Comparison of ENCODE assay signal across 22 cellular contexts in the genomic region with DNA sequence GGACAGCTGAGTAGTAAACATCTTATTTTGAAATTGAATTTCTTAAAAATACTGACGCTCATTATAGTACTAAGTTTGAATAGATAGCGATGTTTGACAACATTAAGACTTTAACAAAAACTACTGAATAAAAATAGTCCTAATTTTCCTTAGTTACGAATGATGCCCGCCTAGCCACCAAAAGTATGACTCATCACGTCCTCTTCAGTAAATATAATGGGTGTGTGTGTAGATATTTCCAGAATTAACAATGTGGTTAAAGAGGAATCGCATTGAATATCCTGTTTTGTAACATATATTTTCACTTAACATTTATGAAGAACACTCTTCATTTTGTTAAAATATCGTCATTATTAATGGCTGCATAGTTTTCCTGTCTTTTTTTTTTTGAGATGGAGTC.
"Had no signal": no experiment of that assay in that cellular context is flagged by ENCODE, and none has a peak within 500 bp of the region (broad histone marks: within the 10 kb centered on the region; RNA-seq: fewer than 3 reads in every experiment).

No MANE protein-coding gene starts in this region.

- H3K9me3 ChIP-seq: gastrocnemius medialis, mucosa of descending colon, neutrophil, spleen, upper lobe of left lung had no signal

- H3K36me3 ChIP-seq: gastrocnemius medialis, heart right ventricle, neutrophil, spleen, upper lobe of left lung had no signal

- H3K4me3 Mint-ChIP-seq: dendritic cell treated with granulocyte-macrophage colony-stimulating factor and Interleukin-4, amounts not matched to agents 40 ng/mL and 50 ng/mL, for 4 days; endodermal cell; naive thymus-derived CD8-positive, alpha-beta T cell; stimulated activated memory B cell treated with anti-CD40 and anti-IgM and Interleukin-4, amounts not matched to agents 10 μg/mL and 1 μg/mL and 100 μg/mL, for 72 hours; stimulated activated naive CD8-positive, alpha-beta T cell treated with anti-CD3 and anti-CD28 coated beads, Interleukin-15, Interleukin-2, amounts not matched to agents 100 ng/mL and 50 ng/mL, for 24 hours had no signal

- H3K27me3 ChIP-seq: gastrocnemius medialis, heart right ventricle, neutrophil, spleen, tibial artery, upper lobe of left lung had no signal

- H3K27me3 Mint-ChIP-seq: dendritic cell treated with granulocyte-macrophage colony-stimulating factor and Interleukin-4, amounts not matched to agents 40 ng/mL and 50 ng/mL, for 4 days; stimulated activated memory B cell treated with anti-CD40 and anti-IgM and Interleukin-4, amounts not matched to agents 10 μg/mL and 1 μg/mL and 100 μg/mL, for 72 hours had no signal

- H3K4me1 ChIP-seq: gastrocnemius medialis, heart right ventricle, tibial artery, upper lobe of left lung had no signal

- H3K4me1 Mint-ChIP-seq: stimulated activated memory B cell treated with anti-CD40 and anti-IgM and Interleukin-4, amounts not matched to agents 10 μg/mL and 1 μg/mL and 100 μg/mL, for 72 hours had no signal

- FAIRE-seq: colon had no signal

- H3K9me3 Mint-ChIP-seq: dendritic cell treated with granulocyte-macrophage colony-stimulating factor and Interleukin-4, amounts not matched to agents 40 ng/mL and 50 ng/mL, for 4 days; naive thymus-derived CD8-positive, alpha-beta T cell; stimulated activated memory B cell treated with anti-CD40 and anti-IgM and Interleukin-4, amounts not matched to agents 10 μg/mL and 1 μg/mL and 100 μg/mL, for 72 hours; stimulated activated naive CD8-positive, alpha-beta T cell treated with anti-CD3 and anti-CD28 coated beads, Interleukin-15, Interleukin-2, amounts not matched to agents 100 ng/mL and 50 ng/mL, for 24 hours had no signal

- DNase-seq: effector CD4-positive, alpha-beta T cell; endodermal cell; gastrocnemius medialis; heart right ventricle; hypothalamus; kidney glomerular epithelial cell; mammary epithelial cell; mucosa of descending colon; naive thymus-derived CD8-positive, alpha-beta T cell; posterior cingulate gyrus; spleen; stimulated activated CD4-positive, alpha-beta T cell treated with anti-CD3 and anti-CD28 coated beads, Interleukin-15, amount 100 ng/mL, for 24 hours; stimulated activated CD4-positive, alpha-beta T cell treated with anti-CD3 and anti-CD28 coated beads, Interleukin-1b, Interleukin-23, amount 100 ng/mL, for 48 hours; stimulated activated CD4-positive, alpha-beta T cell treated with anti-CD3 and anti-CD28 coated beads, Interleukin-4, amount 100 ng/mL, for 24 hours; tibial artery; upper lobe of left lung had no signal

- H3K27ac Mint-ChIP-seq: dendritic cell treated with granulocyte-macrophage colony-stimulating factor and Interleukin-4, amounts not matched to agents 40 ng/mL and 50 ng/mL, for 4 days; endodermal cell; naive thymus-derived CD8-positive, alpha-beta T cell; stimulated activated memory B cell treated with anti-CD40 and anti-IgM and Interleukin-4, amounts not matched to agents 10 μg/mL and 1 μg/mL and 100 μg/mL, for 72 hours; stimulated activated naive CD8-positive, alpha-beta T cell treated with anti-CD3 and anti-CD28 coated beads, Interleukin-15, Interleukin-2, amounts not matched to agents 100 ng/mL and 50 ng/mL, for 24 hours had no signal

- H3K4me3 ChIP-seq: gastrocnemius medialis, heart right ventricle, mucosa of descending colon, spleen, tibial artery, upper lobe of left lung had no signal

- ATAC-seq: gastrocnemius medialis; heart right ventricle; mucosa of descending colon; naive thymus-derived CD8-positive, alpha-beta T cell; sciatic nerve; stimulated activated memory B cell treated with anti-CD40 and anti-IgM and Interleukin-4, amounts not matched to agents 10 μg/mL and 1 μg/mL and 100 μg/mL, for 72 hours had no signal

- H3K27ac ChIP-seq: gastrocnemius medialis, heart right ventricle, neutrophil, spleen, tibial artery, upper lobe of left lung had no signal
